1 cellular context compared by ENCODE assay signal in the genomic region with DNA sequence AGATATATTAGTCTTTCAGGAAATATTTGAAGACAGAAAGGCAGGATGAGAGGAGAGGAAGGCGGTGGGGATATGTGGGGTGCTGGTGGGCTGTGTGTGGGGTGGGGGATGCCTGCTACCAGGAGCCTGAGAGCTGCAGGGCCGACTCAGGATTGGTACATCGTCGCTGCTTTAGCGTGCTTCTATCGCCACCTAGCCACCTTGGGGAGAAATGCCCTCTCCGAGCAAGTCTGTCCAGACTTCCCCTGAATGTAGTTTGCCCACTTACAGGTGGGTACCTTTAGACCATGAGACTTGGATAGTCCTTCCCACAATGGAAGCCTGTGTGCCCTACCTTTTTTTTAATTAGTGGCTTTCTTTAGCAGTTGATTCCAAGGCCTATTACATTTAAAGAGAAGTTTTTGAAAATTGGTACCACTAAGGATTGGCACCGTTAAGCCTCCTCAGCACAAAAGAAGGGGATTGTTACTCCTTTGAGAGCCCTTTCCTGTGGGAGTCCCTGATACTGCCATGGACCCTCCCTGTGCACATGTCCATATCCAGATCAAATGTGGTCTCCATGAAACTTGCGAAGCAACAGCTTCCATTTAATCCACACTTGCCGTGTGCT.
TF ChIP-seq lines count a peak whose summit lies in the region.

No MANE protein-coding gene starts in this region.

TF ChIP-seq in GM23338, 12 proteins besides CTCF, POLR2A, EP300 and RAD21 (continued from another document):
- TF ChIP-seq, protein P1, sequence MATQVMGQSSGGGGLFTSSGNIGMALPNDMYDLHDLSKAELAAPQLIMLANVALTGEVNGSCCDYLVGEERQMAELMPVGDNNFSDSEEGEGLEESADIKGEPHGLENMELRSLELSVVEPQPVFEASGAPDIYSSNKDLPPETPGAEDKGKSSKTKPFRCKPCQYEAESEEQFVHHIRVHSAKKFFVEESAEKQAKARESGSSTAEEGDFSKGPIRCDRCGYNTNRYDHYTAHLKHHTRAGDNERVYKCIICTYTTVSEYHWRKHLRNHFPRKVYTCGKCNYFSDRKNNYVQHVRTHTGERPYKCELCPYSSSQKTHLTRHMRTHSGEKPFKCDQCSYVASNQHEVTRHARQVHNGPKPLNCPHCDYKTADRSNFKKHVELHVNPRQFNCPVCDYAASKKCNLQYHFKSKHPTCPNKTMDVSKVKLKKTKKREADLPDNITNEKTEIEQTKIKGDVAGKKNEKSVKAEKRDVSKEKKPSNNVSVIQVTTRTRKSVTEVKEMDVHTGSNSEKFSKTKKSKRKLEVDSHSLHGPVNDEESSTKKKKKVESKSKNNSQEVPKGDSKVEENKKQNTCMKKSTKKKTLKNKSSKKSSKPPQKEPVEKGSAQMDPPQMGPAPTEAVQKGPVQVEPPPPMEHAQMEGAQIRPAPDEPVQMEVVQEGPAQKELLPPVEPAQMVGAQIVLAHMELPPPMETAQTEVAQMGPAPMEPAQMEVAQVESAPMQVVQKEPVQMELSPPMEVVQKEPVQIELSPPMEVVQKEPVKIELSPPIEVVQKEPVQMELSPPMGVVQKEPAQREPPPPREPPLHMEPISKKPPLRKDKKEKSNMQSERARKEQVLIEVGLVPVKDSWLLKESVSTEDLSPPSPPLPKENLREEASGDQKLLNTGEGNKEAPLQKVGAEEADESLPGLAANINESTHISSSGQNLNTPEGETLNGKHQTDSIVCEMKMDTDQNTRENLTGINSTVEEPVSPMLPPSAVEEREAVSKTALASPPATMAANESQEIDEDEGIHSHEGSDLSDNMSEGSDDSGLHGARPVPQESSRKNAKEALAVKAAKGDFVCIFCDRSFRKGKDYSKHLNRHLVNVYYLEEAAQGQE (IDR thresholded peaks at IDR 0.05; ENCODE audit: unreplicated experiment): no peak
- TF ChIP-seq CREB1 (CRISPR knock-in tag; IDR thresholded peaks at IDR 0.05; ENCODE audit: low read depth): no peak
- TF ChIP-seq POLR2AphosphoS5 (IDR thresholded peaks at IDR 0.05; ENCODE audit: low read depth): no peak
- no peak for TF ChIP-seq ZNF114 (CRISPR knock-in tag; IDR thresholded peaks at IDR 0.05)
- TF ChIP-seq EZH2 (IDR thresholded peaks at IDR 0.05; ENCODE audit: low read depth, unreplicated experiment): no peak
